Comparison of ENCODE assay signal across 24 cellular contexts in genomic region chr19:5070922-5071321, GRCh38.
"Had no signal": no experiment of that assay in that cellular context is flagged by ENCODE, and none has a peak within 500 bp of the region (broad histone marks: within the 10 kb centered on the region; RNA-seq: fewer than 3 reads in every experiment).

No MANE protein-coding gene starts in this region.

- DNase-seq: activated CD4-positive, alpha-beta T cell treated with anti-CD3 and anti-CD28 coated beads, Interleukin-2, amount 10 ng/mL, durations not matched to agents 24 days and 14 days; activated gamma-delta T cell treated with Interleukin-2 at 50 U/mL for 16 hours; activated naive CD8-positive, alpha-beta T cell treated with anti-CD3 and anti-CD28 coated beads for 36 hours; amniotic stem cell; endodermal cell; foreskin keratinocyte; hippocampal formation; islet precursor cell; left colon; lower lobe of right lung; ovary; stimulated activated CD4-positive, alpha-beta T cell treated with anti-CD3 and anti-CD28 coated beads, Interleukin-12 subunit alpha, Interleukin-12 subunit beta, amount 100 ng/mL, for 4 hours; stimulated activated CD4-positive, alpha-beta T cell treated with anti-CD3 and anti-CD28 coated beads, Interleukin-1b, Interleukin-23, amount 100 ng/mL, for 48 hours; stimulated activated CD8-positive, alpha-beta memory T cell treated with anti-CD3 and anti-CD28 coated beads, Interleukin-4, amount 100 ng/mL, for 48 hours; stimulated activated naive CD8-positive, alpha-beta T cell treated with anti-CD3 and anti-CD28 coated beads, Interleukin-15, Interleukin-2, amounts not matched to agents 100 U/mL and 50 U/mL, for 24 hours; substantia nigra; T-helper 1 cell; T-helper 9 cell had no signal

- H3K27me3 ChIP-seq: cardiac muscle cell, dorsolateral prefrontal cortex, foreskin keratinocyte, ovary, tibial nerve, vagina had no signal

- H3K4me3 Mint-ChIP-seq: activated CD4-positive, alpha-beta T cell treated with anti-CD3 and anti-CD28 coated beads, Interleukin-2, amount 10 ng/mL, durations not matched to agents 24 days and 14 days; activated naive CD8-positive, alpha-beta T cell treated with anti-CD3 and anti-CD28 coated beads for 36 hours; activated T-helper 1 cell treated with anti-CD3 and anti-CD28 coated beads, Interleukin-12 subunit alpha, Interleukin-12 subunit beta, Interleukin-2, Interleukin-4 antibody, amounts not matched to agents 30 ng/mL and 10 ng/mL and 1 ng/mL, durations not matched to agents 14 hours and 24 hours and 36 hours; endodermal cell; neural crest cell had no signal

- H3K27me3 Mint-ChIP-seq: activated CD4-positive, alpha-beta T cell treated with anti-CD3 and anti-CD28 coated beads, Interleukin-2, amount 10 ng/mL, durations not matched to agents 24 days and 14 days; activated naive CD8-positive, alpha-beta T cell treated with anti-CD3 and anti-CD28 coated beads for 36 hours had no signal

- H3K9me3 ChIP-seq: lower lobe of right lung, ovary, tibial nerve, vagina had no signal

- H3K27ac Mint-ChIP-seq: activated CD4-positive, alpha-beta T cell treated with anti-CD3 and anti-CD28 coated beads, Interleukin-2, amount 10 ng/mL, durations not matched to agents 24 days and 14 days; activated naive CD8-positive, alpha-beta T cell treated with anti-CD3 and anti-CD28 coated beads for 36 hours; activated T-helper 1 cell treated with anti-CD3 and anti-CD28 coated beads, Interleukin-12 subunit alpha, Interleukin-12 subunit beta, Interleukin-2, Interleukin-4 antibody, amounts not matched to agents 30 ng/mL and 10 ng/mL and 1 ng/mL, durations not matched to agents 14 hours and 24 hours and 36 hours had no signal

- ATAC-seq: foreskin keratinocyte; left colon; lower lobe of right lung; stimulated activated naive CD8-positive, alpha-beta T cell treated with anti-CD3 and anti-CD28 coated beads, Interleukin-15, Interleukin-2, amounts not matched to agents 100 U/mL and 50 U/mL, for 24 hours had no signal

- H3K4me3 ChIP-seq: cardiac muscle cell, lower lobe of right lung, ovary, tibial nerve, vagina had no signal

- H3K36me3 ChIP-seq: ovary had no signal

- H3K4me1 ChIP-seq: foreskin keratinocyte, lower lobe of right lung had no signal

- H3K9me3 Mint-ChIP-seq: activated CD4-positive, alpha-beta T cell treated with anti-CD3 and anti-CD28 coated beads, Interleukin-2, amount 10 ng/mL, durations not matched to agents 24 days and 14 days; activated naive CD8-positive, alpha-beta T cell treated with anti-CD3 and anti-CD28 coated beads for 36 hours; activated T-helper 1 cell treated with anti-CD3 and anti-CD28 coated beads, Interleukin-12 subunit alpha, Interleukin-12 subunit beta, Interleukin-2, Interleukin-4 antibody, amounts not matched to agents 30 ng/mL and 10 ng/mL and 1 ng/mL, durations not matched to agents 14 hours and 24 hours and 36 hours; endodermal cell; neural crest cell had no signal

- H3K27ac ChIP-seq: cardiac muscle cell, foreskin keratinocyte, lower lobe of right lung, ovary, vagina had no signal
